In genomic region chr14:96053600-96054381, GRCh38 we compare ENCODE assay signal across 1 cellular context.
TF ChIP-seq lines count a peak whose summit lies in the region.

No MANE protein-coding gene starts in this region.

TF ChIP-seq in SK-N-SH, 30 proteins besides CTCF, POLR2A, EP300 and RAD21 (continued from another document):
- TF ChIP-seq USF1 (IDR thresholded peaks at IDR 0.05; ENCODE audit: borderline replicate concordance, low read depth) (peak; percentile 31; the same call in 1 of the 2 replicates), ELF1 (IDR thresholded peaks at IDR 0.05) (no peak), TCF12 (IDR thresholded peaks at IDR 0.05) (peak; percentile 63), EZH2phosphoT487 (IDR thresholded peaks at IDR 0.05; ENCODE audit: borderline replicate concordance, low read depth) (no peak), CHD2 (IDR thresholded peaks at IDR 0.05; ENCODE audit: low read length, partially characterized antibody) (no peak), MXI1 (IDR thresholded peaks at IDR 0.05; ENCODE audit: low read depth, low read length) (peak; percentile 67; the same call in 1 of the 2 replicates), GABPA (IDR thresholded peaks at IDR 0.05; ENCODE audit: low read depth) (no peak), ZBTB33 (IDR thresholded peaks at IDR 0.05; ENCODE audit: borderline replicate concordance, low read depth) (no peak), RCOR1 (IDR thresholded peaks at IDR 0.05; ENCODE audit: low read length) (no peak), MAX (IDR thresholded peaks at IDR 0.05; ENCODE audit: low read depth) (no peak), GATA2 (CRISPR knock-in tag; IDR thresholded peaks at IDR 0.05) (no peak), TEAD4 (IDR thresholded peaks at IDR 0.05; ENCODE audit: borderline replicate concordance, insufficient read depth) (no peak), RFX5 (IDR thresholded peaks at IDR 0.05; ENCODE audit: low read length) (no peak), SMC3 (IDR thresholded peaks at IDR 0.05; ENCODE audit: low read depth, low read length) (no peak), RXRA (IDR thresholded peaks at IDR 0.05; ENCODE audit: borderline replicate concordance, low read depth) (no peak), SIN3A (IDR thresholded peaks at IDR 0.05; ENCODE audit: borderline replicate concordance, low read depth, low read length) (no peak), FOXM1 (IDR thresholded peaks at IDR 0.05; ENCODE audit: low read depth) (no peak), TAF1 (IDR thresholded peaks at IDR 0.05; ENCODE audit: borderline replicate concordance, low read depth, low read length) (no peak), NRF1 (IDR thresholded peaks at IDR 0.05; ENCODE audit: low read depth, low read length) (no peak), MEF2A (IDR thresholded peaks at IDR 0.05; ENCODE audit: borderline replicate concordance, low read depth) (peak; percentile 88; the same call in 1 of the 2 replicates), YY1 (IDR thresholded peaks at IDR 0.05; ENCODE audit: low read depth) (no peak), JUND (IDR thresholded peaks at IDR 0.05) (peak; percentile 73), POLR2AphosphoS5 (IDR thresholded peaks at IDR 0.05; ENCODE audit: low read depth, low read length) (no peak), USF2 (IDR thresholded peaks at IDR 0.05; ENCODE audit: borderline replicate concordance, low read depth, low read length) (no peak), FOXJ3 (CRISPR knock-in tag; IDR thresholded peaks at IDR 0.05) (peak; percentile 61; the same call in 1 of the 2 replicates), IRF3 (IDR thresholded peaks at IDR 0.05; ENCODE audit: low read depth, low read length) (no peak), FOSL2 (IDR thresholded peaks at IDR 0.05; ENCODE audit: borderline replicate concordance, low read depth) (peak; percentile 90; the same call in 1 of the 2 replicates)
